ENCODE assay signal across 1 cellular context in the genomic region with DNA sequence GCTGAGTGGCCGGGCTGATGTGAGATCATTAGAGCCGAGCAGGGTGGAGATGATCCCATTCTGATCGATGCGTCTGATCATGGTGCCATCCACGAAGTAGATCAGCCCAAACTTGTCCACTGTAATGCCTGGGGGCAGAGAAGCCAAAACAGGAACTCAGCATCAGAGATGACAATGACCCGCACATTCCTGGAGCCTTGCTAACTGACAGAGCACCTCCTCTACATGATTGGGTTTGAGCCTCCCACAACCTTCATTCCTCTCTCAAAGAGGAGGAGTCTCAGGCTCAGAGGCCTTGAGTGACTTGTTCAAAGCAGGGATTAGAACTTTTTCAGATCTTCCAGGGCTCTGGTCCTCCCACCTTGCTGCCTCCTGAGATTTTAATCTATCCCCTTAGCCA.
TF ChIP-seq lines count a peak whose summit lies in the region.

No MANE protein-coding gene starts in this region.

TF ChIP-seq in GM23338, 12 proteins besides CTCF, POLR2A, EP300 and RAD21 (continued from another document):
- TF ChIP-seq, protein P1, sequence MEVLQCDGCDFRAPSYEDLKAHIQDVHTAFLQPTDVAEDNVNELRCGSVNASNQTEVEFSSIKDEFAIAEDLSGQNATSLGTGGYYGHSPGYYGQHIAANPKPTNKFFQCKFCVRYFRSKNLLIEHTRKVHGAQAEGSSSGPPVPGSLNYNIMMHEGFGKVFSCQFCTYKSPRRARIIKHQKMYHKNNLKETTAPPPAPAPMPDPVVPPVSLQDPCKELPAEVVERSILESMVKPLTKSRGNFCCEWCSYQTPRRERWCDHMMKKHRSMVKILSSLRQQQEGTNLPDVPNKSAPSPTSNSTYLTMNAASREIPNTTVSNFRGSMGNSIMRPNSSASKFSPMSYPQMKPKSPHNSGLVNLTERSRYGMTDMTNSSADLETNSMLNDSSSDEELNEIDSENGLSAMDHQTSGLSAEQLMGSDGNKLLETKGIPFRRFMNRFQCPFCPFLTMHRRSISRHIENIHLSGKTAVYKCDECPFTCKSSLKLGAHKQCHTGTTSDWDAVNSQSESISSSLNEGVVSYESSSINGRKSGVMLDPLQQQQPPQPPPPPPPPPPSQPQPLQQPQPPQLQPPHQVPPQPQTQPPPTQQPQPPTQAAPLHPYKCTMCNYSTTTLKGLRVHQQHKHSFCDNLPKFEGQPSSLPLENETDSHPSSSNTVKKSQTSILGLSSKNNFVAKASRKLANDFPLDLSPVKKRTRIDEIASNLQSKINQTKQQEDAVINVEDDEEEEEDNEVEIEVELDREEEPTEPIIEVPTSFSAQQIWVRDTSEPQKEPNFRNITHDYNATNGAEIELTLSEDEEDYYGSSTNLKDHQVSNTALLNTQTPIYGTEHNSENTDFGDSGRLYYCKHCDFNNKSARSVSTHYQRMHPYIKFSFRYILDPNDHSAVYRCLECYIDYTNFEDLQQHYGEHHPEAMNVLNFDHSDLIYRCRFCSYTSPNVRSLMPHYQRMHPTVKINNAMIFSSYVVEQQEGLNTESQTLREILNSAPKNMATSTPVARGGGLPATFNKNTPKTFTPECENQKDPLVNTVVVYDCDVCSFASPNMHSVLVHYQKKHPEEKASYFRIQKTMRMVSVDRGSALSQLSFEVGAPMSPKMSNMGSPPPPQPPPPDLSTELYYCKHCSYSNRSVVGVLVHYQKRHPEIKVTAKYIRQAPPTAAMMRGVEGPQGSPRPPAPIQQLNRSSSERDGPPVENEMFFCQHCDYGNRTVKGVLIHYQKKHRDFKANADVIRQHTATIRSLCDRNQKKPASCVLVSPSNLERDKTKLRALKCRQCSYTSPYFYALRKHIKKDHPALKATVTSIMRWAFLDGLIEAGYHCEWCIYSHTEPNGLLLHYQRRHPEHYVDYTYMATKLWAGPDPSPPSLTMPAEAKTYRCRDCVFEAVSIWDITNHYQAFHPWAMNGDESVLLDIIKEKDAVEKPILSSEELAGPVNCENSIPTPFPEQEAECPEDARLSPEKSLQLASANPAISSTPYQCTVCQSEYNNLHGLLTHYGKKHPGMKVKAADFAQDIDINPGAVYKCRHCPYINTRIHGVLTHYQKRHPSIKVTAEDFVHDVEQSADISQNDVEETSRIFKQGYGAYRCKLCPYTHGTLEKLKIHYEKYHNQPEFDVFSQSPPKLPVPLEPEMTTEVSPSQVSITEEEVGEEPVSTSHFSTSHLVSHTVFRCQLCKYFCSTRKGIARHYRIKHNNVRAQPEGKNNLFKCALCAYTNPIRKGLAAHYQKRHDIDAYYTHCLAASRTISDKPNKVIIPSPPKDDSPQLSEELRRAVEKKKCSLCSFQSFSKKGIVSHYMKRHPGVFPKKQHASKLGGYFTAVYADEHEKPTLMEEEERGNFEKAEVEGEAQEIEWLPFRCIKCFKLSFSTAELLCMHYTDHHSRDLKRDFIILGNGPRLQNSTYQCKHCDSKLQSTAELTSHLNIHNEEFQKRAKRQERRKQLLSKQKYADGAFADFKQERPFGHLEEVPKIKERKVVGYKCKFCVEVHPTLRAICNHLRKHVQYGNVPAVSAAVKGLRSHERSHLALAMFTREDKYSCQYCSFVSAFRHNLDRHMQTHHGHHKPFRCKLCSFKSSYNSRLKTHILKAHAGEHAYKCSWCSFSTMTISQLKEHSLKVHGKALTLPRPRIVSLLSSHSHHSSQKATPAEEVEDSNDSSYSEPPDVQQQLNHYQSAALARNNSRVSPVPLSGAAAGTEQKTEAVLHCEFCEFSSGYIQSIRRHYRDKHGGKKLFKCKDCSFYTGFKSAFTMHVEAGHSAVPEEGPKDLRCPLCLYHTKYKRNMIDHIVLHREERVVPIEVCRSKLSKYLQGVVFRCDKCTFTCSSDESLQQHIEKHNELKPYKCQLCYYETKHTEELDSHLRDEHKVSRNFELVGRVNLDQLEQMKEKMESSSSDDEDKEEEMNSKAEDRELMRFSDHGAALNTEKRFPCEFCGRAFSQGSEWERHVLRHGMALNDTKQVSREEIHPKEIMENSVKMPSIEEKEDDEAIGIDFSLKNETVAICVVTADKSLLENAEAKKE (CRISPR knock-in tag; IDR thresholded peaks at IDR 0.05) = no peak
- TF ChIP-seq, protein P2, sequence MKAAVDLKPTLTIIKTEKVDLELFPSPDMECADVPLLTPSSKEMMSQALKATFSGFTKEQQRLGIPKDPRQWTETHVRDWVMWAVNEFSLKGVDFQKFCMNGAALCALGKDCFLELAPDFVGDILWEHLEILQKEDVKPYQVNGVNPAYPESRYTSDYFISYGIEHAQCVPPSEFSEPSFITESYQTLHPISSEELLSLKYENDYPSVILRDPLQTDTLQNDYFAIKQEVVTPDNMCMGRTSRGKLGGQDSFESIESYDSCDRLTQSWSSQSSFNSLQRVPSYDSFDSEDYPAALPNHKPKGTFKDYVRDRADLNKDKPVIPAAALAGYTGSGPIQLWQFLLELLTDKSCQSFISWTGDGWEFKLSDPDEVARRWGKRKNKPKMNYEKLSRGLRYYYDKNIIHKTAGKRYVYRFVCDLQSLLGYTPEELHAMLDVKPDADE (IDR thresholded peaks at IDR 0.05) = no peak
- TF ChIP-seq EZH2 (IDR thresholded peaks at IDR 0.05; ENCODE audit: low read depth, unreplicated experiment) (no peak), EZH2phosphoT487 (IDR thresholded peaks at IDR 0.05; ENCODE audit: unreplicated experiment) (no peak), ZNF331 (CRISPR knock-in tag; IDR thresholded peaks at IDR 0.05; ENCODE audit: low read depth) (no peak), STAT1 (IDR thresholded peaks at IDR 0.05; ENCODE audit: unreplicated experiment) (no peak), ZNF114 (CRISPR knock-in tag; IDR thresholded peaks at IDR 0.05) (no peak), JUNB (IDR thresholded peaks at IDR 0.05; ENCODE audit: unreplicated experiment) (no peak)
